Comparison of ENCODE assay signal across 1 cellular context in genomic region chr14:103703433-103704385, GRCh38.
TF ChIP-seq lines count a peak whose summit lies in the region.

No MANE protein-coding gene starts in this region.

TF ChIP-seq in H1, 55 proteins besides CTCF, POLR2A, EP300 and RAD21:
- TF ChIP-seq FOSL1 (IDR thresholded peaks at IDR 0.05; ENCODE audit: insufficient read depth, low read depth, low read length) (no peak), PHF8 (conservative IDR thresholded peaks at IDR 0.05; ENCODE audit: low read depth, low read length) (no peak), ZNF274 (IDR thresholded peaks at IDR 0.05; ENCODE audit: borderline replicate concordance, extremely low read depth, low read length) (no peak), TAF1 (IDR thresholded peaks at IDR 0.05; ENCODE audit: low read depth, low read length) (no peak), POLR2AphosphoS5 (IDR thresholded peaks at IDR 0.05; ENCODE audit: low read depth, low read length) (peak; percentile 6; the same call in 1 of the 2 replicates), BCL11A (IDR thresholded peaks at IDR 0.05; ENCODE audit: low read depth in 2 of 2, low read length in 2 of 2) (no peak), KDM4A (IDR thresholded peaks at IDR 0.05; ENCODE audit: low read depth, low read length, severe bottlenecking) (no peak)
